In genomic region chr10:61989995-61990760, GRCh38 we compare ENCODE assay signal across 20 cellular contexts.
DNase-seq lines count a peak whose midpoint lies in the region; ATAC-seq and TF ChIP-seq lines count a peak whose summit lies in the region.
"Had no signal": no experiment of that assay in that cellular context is flagged by ENCODE, and none has a peak within 500 bp of the region (broad histone marks: within the 10 kb centered on the region; RNA-seq: fewer than 3 reads in every experiment).

No MANE protein-coding gene starts in this region.

- no peaks in the 10 kb centered on the region for H4K20me1 ChIP-seq in OCI-LY7 (ENCODE audit: insufficient read depth, low read length)

- TF ChIP-seq POLR2A in sigmoid colon (IDR thresholded peaks at IDR 0.05): no peak

- DNase-seq in activated CD4-positive, alpha-beta T cell treated with anti-CD3 and anti-CD28 coated beads, Interleukin-2, amount 10 ng/mL, durations not matched to agents 7 days and 5 days: no peak
- no peak for DNase-seq in activated CD4-positive, alpha-beta T cell treated with anti-CD3 and anti-CD28 coated beads for 1 hour
- DNase-seq in OCI-LY7 (ENCODE audit: low spot score): no peak
- DNase-seq in activated naive CD8-positive, alpha-beta T cell treated with anti-CD3 and anti-CD28 coated beads, Interleukin-2, amount 50 U/mL, for 24 hours: no peak
- DNase-seq in sigmoid colon: no peak
- DNase-seq in posterior cingulate gyrus: no peak
- DNase-seq in DMS79 treated with DMSO at 0.1 percent for 48 hours (lab: John Stamatoyannopoulos, UW): no peak
- DNase-seq: COR-L47; dorsolateral prefrontal cortex; esophagus squamous epithelium; NCI-H1930; NCI-H510A treated with DMSO at 0.1 percent for 48 hours; right cardiac atrium; stimulated activated CD4-positive, alpha-beta T cell treated with anti-CD3 and anti-CD28 coated beads, Interleukin-4, amount 100 ng/mL, for 1 hour; stimulated activated CD8-positive, alpha-beta memory T cell treated with anti-CD3 and anti-CD28 coated beads, Interleukin-4, amount 100 ng/mL, for 48 hours had no signal

- intact Hi-C loops in OCI-LY7 (cut with micrococcal nuclease; ENCODE audit: unreplicated experiment) (loop anchor here (2.0 kb wide), 1 partner anchor 49 kb away; no protein-coding TSS in a partner anchor), sigmoid colon (cut with DNase I) (loop anchor here (5.0 kb wide), 2 partner anchors 47 to 48 kb away; no protein-coding TSS in a partner anchor), posterior cingulate gyrus (cut with DNase I) (no loop called here)

- TF ChIP-seq CTCF in OCI-LY7 (conservative IDR thresholded peaks at IDR 0.05; ENCODE audit: low read length) (no peak), sigmoid colon (IDR thresholded peaks at IDR 0.05) (no peak)

- peaks cover 91% of the 10 kb centered on the region for H3K4me1 Mint-ChIP-seq in activated CD4-positive, alpha-beta T cell treated with anti-CD3 and anti-CD28 coated beads, Interleukin-2, amount 10 ng/mL, durations not matched to agents 7 days and 5 days
- peaks cover 93% of the 10 kb centered on the region for H3K4me1 Mint-ChIP-seq in activated naive CD8-positive, alpha-beta T cell treated with anti-CD3 and anti-CD28 coated beads, Interleukin-2, amount 50 U/mL, for 24 hours

- H3K27me3 Mint-ChIP-seq in activated CD4-positive, alpha-beta T cell treated with anti-CD3 and anti-CD28 coated beads, Interleukin-2, amount 10 ng/mL, durations not matched to agents 7 days and 5 days: no peaks in the 10 kb centered on the region
- H3K27me3 Mint-ChIP-seq in activated naive CD8-positive, alpha-beta T cell treated with anti-CD3 and anti-CD28 coated beads, Interleukin-2, amount 50 U/mL, for 24 hours: no peaks in the 10 kb centered on the region
- H3K27me3 Mint-ChIP-seq: type B pancreatic cell had no signal

- H3K4me3 ChIP-seq in OCI-LY7 (ENCODE audit: low read depth, low read length, poor library complexity, severe bottlenecking): no peak overlapping the region
- H3K4me3 ChIP-seq in sigmoid colon: no peak overlapping the region
- H3K4me3 ChIP-seq: A549, dorsolateral prefrontal cortex, esophagus squamous epithelium, neural progenitor cell had no signal

- H3K27me3 ChIP-seq in sigmoid colon: no peaks in the 10 kb centered on the region
- H3K27me3 ChIP-seq: dorsolateral prefrontal cortex, esophagus squamous epithelium, neural progenitor cell had no signal

- no peak for ATAC-seq in activated naive CD8-positive, alpha-beta T cell treated with anti-CD3 and anti-CD28 coated beads, Interleukin-2, amount 50 U/mL, for 24 hours
- no peak for ATAC-seq in SK-N-SH treated with all-trans-retinoic acid at 6 μM for 48 hours
- ATAC-seq: A549, HCT116, right cardiac atrium had no signal

- H3K27ac ChIP-seq in OCI-LY7 (ENCODE audit: low read depth, low read length, poor library complexity, severe bottlenecking) (peak overlapping the region; percentile 99), sigmoid colon (peak overlapping the region in 3 of 4 donors; percentile 34 to 81 (median 46))
- H3K27ac ChIP-seq: A549, dorsolateral prefrontal cortex, neural progenitor cell had no signal

- peaks cover 20% of the 10 kb centered on the region for H3K36me3 ChIP-seq in OCI-LY7 (ENCODE audit: insufficient read depth, low read length)
- no peaks in the 10 kb centered on the region for H3K36me3 ChIP-seq in sigmoid colon
- H3K36me3 ChIP-seq: esophagus squamous epithelium, neural progenitor cell had no signal

- peak overlapping the region; percentile 94 for H3K27ac Mint-ChIP-seq in activated CD4-positive, alpha-beta T cell treated with anti-CD3 and anti-CD28 coated beads, Interleukin-2, amount 10 ng/mL, durations not matched to agents 7 days and 5 days
- peak overlapping the region; percentile 49 for H3K27ac Mint-ChIP-seq in activated naive CD8-positive, alpha-beta T cell treated with anti-CD3 and anti-CD28 coated beads, Interleukin-2, amount 50 U/mL, for 24 hours
- H3K27ac Mint-ChIP-seq: neural progenitor cell, type B pancreatic cell had no signal

- no TSS peak for BruUV-seq in OCI-LY7 (replicated peaks; lab: Mats Ljungman, UMichigan)

- peaks cover 50% of the 10 kb centered on the region for H3K36me3 Mint-ChIP-seq in activated CD4-positive, alpha-beta T cell treated with anti-CD3 and anti-CD28 coated beads, Interleukin-2, amount 10 ng/mL, durations not matched to agents 7 days and 5 days (ENCODE audit: low read depth)
- H3K36me3 Mint-ChIP-seq in activated naive CD8-positive, alpha-beta T cell treated with anti-CD3 and anti-CD28 coated beads, Interleukin-2, amount 50 U/mL, for 24 hours (ENCODE audit: low read depth): peaks cover 30% of the 10 kb centered on the region

- 84 to 91% methylated on average over 4 of the region's 4 CpGs for WGBS in sigmoid colon, 2 donors

- no peaks in the 10 kb centered on the region for H3K9me2 ChIP-seq in OCI-LY7 (ENCODE audit: insufficient read depth, low read length)

- TF ChIP-seq EP300 in sigmoid colon (IDR thresholded peaks at IDR 0.05): no peak

- H3K4me2 ChIP-seq in OCI-LY7 (ENCODE audit: low read length): peak overlapping the region; percentile 43
- H3K4me2 ChIP-seq: A549, neural progenitor cell had no signal

- CTCF ChIA-PET in activated CD4-positive, alpha-beta T cell treated with anti-CD3 and anti-CD28 coated beads, Interleukin-2, amount 10 ng/mL, durations not matched to agents 7 days and 5 days (lab: Charles Lee): interaction anchor here (1.0 to 1.6 kb wide), 3 partner anchors 14 to 192 kb away, joined by 3 read pairs; no protein-coding TSS in a partner anchor
- CTCF ChIA-PET in OCI-LY7 (lab: Charles Lee; ENCODE audit: unreplicated experiment): interaction anchor here (1.7 to 1.9 kb wide), 2 partner anchors 9 to 32 kb away, joined by 5 read pairs; no protein-coding TSS in a partner anchor

- H3K9me3 Mint-ChIP-seq in activated CD4-positive, alpha-beta T cell treated with anti-CD3 and anti-CD28 coated beads, Interleukin-2, amount 10 ng/mL, durations not matched to agents 7 days and 5 days: peaks cover 7% of the 10 kb centered on the region
- no peaks in the 10 kb centered on the region for H3K9me3 Mint-ChIP-seq in activated naive CD8-positive, alpha-beta T cell treated with anti-CD3 and anti-CD28 coated beads, Interleukin-2, amount 50 U/mL, for 24 hours
- H3K9me3 Mint-ChIP-seq: type B pancreatic cell had no signal

- H3K9me3 ChIP-seq in OCI-LY7 (ENCODE audit: low read length) (0 out of 2 replicates have a peak, but pooled peaks cover 4% of the 10 kb centered on the region), sigmoid colon (no peaks in the 10 kb centered on the region)
- H3K9me3 ChIP-seq: A549, esophagus squamous epithelium had no signal

- peaks cover 82% of the 10 kb centered on the region for H3K79me2 ChIP-seq in OCI-LY7 (ENCODE audit: insufficient read depth, low read depth, low read length)

- H2AFZ ChIP-seq in OCI-LY7 (ENCODE audit: low read length): peak overlapping the region; percentile 8; the same call in 1 of the 2 replicates
- H2AFZ ChIP-seq: neural progenitor cell had no signal

- H3K4me1 ChIP-seq in OCI-LY7 (ENCODE audit: insufficient read depth, low read length, poor library complexity, severe bottlenecking): peaks cover 100% of the 10 kb centered on the region
- H3K4me1 ChIP-seq in sigmoid colon: peaks cover 0 to 64% (median 45%) of the 10 kb centered on the region in 4 donors

- POLR2A ChIA-PET in activated CD4-positive, alpha-beta T cell treated with anti-CD3 and anti-CD28 coated beads, Interleukin-2, amount 10 ng/mL, durations not matched to agents 7 days and 5 days (lab: Charles Lee): interaction anchor here (0.6 to 0.7 kb wide), 2 partner anchors 64 to 90 kb away, joined by 3 read pairs; no protein-coding TSS in a partner anchor
- POLR2A ChIA-PET in OCI-LY7 (lab: Charles Lee): interaction anchor here (1.1 to 12.9 kb wide), 9 partner anchors 10 to 93 kb away, joined by 3 to 222 read pairs (median 46); partner anchors contain the start of gene ARID5B

- H3K4me3 Mint-ChIP-seq in activated CD4-positive, alpha-beta T cell treated with anti-CD3 and anti-CD28 coated beads, Interleukin-2, amount 10 ng/mL, durations not matched to agents 7 days and 5 days: no peak overlapping the region
- no peak overlapping the region for H3K4me3 Mint-ChIP-seq in activated naive CD8-positive, alpha-beta T cell treated with anti-CD3 and anti-CD28 coated beads, Interleukin-2, amount 50 U/mL, for 24 hours
- H3K4me3 Mint-ChIP-seq: neural progenitor cell, type B pancreatic cell had no signal

TF ChIP-seq in SK-N-SH treated with all-trans-retinoic acid at 6 μM for 48 hours, 23 proteins besides CTCF, POLR2A, EP300 and RAD21:
- TF ChIP-seq, protein P1, sequence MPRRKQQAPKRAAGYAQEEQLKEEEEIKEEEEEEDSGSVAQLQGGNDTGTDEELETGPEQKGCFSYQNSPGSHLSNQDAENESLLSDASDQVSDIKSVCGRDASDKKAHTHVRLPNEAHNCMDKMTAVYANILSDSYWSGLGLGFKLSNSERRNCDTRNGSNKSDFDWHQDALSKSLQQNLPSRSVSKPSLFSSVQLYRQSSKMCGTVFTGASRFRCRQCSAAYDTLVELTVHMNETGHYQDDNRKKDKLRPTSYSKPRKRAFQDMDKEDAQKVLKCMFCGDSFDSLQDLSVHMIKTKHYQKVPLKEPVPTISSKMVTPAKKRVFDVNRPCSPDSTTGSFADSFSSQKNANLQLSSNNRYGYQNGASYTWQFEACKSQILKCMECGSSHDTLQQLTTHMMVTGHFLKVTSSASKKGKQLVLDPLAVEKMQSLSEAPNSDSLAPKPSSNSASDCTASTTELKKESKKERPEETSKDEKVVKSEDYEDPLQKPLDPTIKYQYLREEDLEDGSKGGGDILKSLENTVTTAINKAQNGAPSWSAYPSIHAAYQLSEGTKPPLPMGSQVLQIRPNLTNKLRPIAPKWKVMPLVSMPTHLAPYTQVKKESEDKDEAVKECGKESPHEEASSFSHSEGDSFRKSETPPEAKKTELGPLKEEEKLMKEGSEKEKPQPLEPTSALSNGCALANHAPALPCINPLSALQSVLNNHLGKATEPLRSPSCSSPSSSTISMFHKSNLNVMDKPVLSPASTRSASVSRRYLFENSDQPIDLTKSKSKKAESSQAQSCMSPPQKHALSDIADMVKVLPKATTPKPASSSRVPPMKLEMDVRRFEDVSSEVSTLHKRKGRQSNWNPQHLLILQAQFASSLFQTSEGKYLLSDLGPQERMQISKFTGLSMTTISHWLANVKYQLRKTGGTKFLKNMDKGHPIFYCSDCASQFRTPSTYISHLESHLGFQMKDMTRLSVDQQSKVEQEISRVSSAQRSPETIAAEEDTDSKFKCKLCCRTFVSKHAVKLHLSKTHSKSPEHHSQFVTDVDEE (CRISPR knock-in tag; IDR thresholded peaks at IDR 0.05): no peak
- TF ChIP-seq ZFP3 (CRISPR knock-in tag; IDR thresholded peaks at IDR 0.05) (no peak), ZNF565 (CRISPR knock-in tag; conservative IDR thresholded peaks at IDR 0.05; ENCODE audit: low read depth) (no peak), ZNF8 (CRISPR knock-in tag; IDR thresholded peaks at IDR 0.05) (no peak), CSDC2 (CRISPR knock-in tag; IDR thresholded peaks at IDR 0.05) (no peak), ZFP30 (CRISPR knock-in tag; IDR thresholded peaks at IDR 0.05) (no peak)
